23 cellular contexts compared by ENCODE assay signal in the genomic region with DNA sequence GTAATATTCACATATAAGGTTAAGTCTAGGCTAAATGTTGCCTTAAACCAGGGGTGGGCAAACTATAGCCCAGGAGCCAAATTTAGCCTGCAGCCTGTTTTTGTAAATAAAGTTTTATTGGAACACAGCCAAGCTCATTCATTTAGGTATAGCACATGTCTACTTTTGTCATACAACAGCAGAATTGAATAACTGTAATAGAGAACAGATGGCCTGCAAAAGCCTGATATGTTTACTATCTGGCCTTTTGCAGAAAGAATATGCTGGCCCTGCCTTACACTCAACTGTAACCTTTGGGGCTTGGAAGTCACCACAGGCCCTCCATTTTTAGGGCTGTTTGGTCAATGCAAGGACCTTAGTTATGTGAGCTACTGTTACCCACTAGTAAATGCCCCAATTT.
"Had no signal": no experiment of that assay in that cellular context is flagged by ENCODE, and none has a peak within 500 bp of the region (broad histone marks: within the 10 kb centered on the region; RNA-seq: fewer than 3 reads in every experiment).

No MANE protein-coding gene starts in this region.

- H3K4me3 ChIP-seq: body of pancreas, cardiac muscle cell, stomach, suprapubic skin, tibial nerve had no signal

- H3K4me1 Mint-ChIP-seq: activated naive CD8-positive, alpha-beta T cell treated with anti-CD3 and anti-CD28 coated beads, Interleukin-2, amount 50 U/mL, for 24 hours; memory B cell; stimulated activated effector memory CD8-positive, alpha-beta T cell treated with anti-CD3 and anti-CD28 coated beads, Interleukin-12 subunit alpha, Interleukin-12 subunit beta, amount 100 ng/mL, for 72 hours had no signal

- H3K4me1 ChIP-seq: foreskin keratinocyte, parathyroid adenoma, stomach had no signal

- H3K9ac ChIP-seq: parathyroid adenoma had no signal

- ATAC-seq: activated naive CD8-positive, alpha-beta T cell treated with anti-CD3 and anti-CD28 coated beads, Interleukin-2, amount 50 U/mL, for 24 hours; foreskin keratinocyte; left colon; natural killer cell treated with Interleukin-12 subunit alpha and Interleukin-12 subunit beta and Interleukin-15 and Interleukin-18, amount 100 ng/mL, for 72 hours; right cardiac atrium; stimulated activated effector memory CD8-positive, alpha-beta T cell treated with anti-CD3 and anti-CD28 coated beads, Interleukin-12 subunit alpha, Interleukin-12 subunit beta, amount 100 ng/mL, for 72 hours had no signal

- H3K36me3 Mint-ChIP-seq: activated CD4-positive, alpha-beta memory T cell treated with anti-CD3 and anti-CD28 coated beads for 36 hours; memory B cell; natural killer cell treated with Interleukin-12 subunit alpha and Interleukin-12 subunit beta and Interleukin-15 and Interleukin-18, amount 100 ng/mL, for 72 hours; stimulated activated effector memory CD8-positive, alpha-beta T cell treated with anti-CD3 and anti-CD28 coated beads, Interleukin-12 subunit alpha, Interleukin-12 subunit beta, amount 100 ng/mL, for 72 hours had no signal

- H3K9me3 Mint-ChIP-seq: activated CD4-positive, alpha-beta memory T cell treated with anti-CD3 and anti-CD28 coated beads for 36 hours; activated naive CD8-positive, alpha-beta T cell treated with anti-CD3 and anti-CD28 coated beads, Interleukin-2, amount 50 U/mL, for 24 hours; natural killer cell treated with Interleukin-12 subunit alpha and Interleukin-12 subunit beta and Interleukin-15 and Interleukin-18, amount 100 ng/mL, for 72 hours had no signal

- H2AFZ ChIP-seq: parathyroid adenoma had no signal

- H3K4me3 Mint-ChIP-seq: activated CD4-positive, alpha-beta memory T cell treated with anti-CD3 and anti-CD28 coated beads for 36 hours; activated naive CD8-positive, alpha-beta T cell treated with anti-CD3 and anti-CD28 coated beads, Interleukin-2, amount 50 U/mL, for 24 hours; memory B cell; natural killer cell treated with Interleukin-12 subunit alpha and Interleukin-12 subunit beta and Interleukin-15 and Interleukin-18, amount 100 ng/mL, for 72 hours; stimulated activated effector memory CD8-positive, alpha-beta T cell treated with anti-CD3 and anti-CD28 coated beads, Interleukin-12 subunit alpha, Interleukin-12 subunit beta, amount 100 ng/mL, for 72 hours had no signal

- H3K27ac Mint-ChIP-seq: activated CD4-positive, alpha-beta memory T cell treated with anti-CD3 and anti-CD28 coated beads for 36 hours; activated naive CD8-positive, alpha-beta T cell treated with anti-CD3 and anti-CD28 coated beads, Interleukin-2, amount 50 U/mL, for 24 hours; memory B cell; natural killer cell treated with Interleukin-12 subunit alpha and Interleukin-12 subunit beta and Interleukin-15 and Interleukin-18, amount 100 ng/mL, for 72 hours; stimulated activated effector memory CD8-positive, alpha-beta T cell treated with anti-CD3 and anti-CD28 coated beads, Interleukin-12 subunit alpha, Interleukin-12 subunit beta, amount 100 ng/mL, for 72 hours had no signal

- H3K27ac ChIP-seq: body of pancreas, cardiac muscle cell, epithelial cell of prostate, foreskin keratinocyte, neutrophil, parathyroid adenoma, stomach, suprapubic skin, tibial nerve had no signal

- H3K9me3 ChIP-seq: body of pancreas, neutrophil, stomach, suprapubic skin, tibial nerve had no signal

- H3K27me3 ChIP-seq: body of pancreas, cardiac muscle cell, foreskin keratinocyte, neutrophil, stomach, suprapubic skin, tibial nerve had no signal

- H3K36me3 ChIP-seq: cardiac muscle cell, neutrophil, stomach, suprapubic skin, tibial nerve had no signal

- H3K27me3 Mint-ChIP-seq: activated naive CD8-positive, alpha-beta T cell treated with anti-CD3 and anti-CD28 coated beads, Interleukin-2, amount 50 U/mL, for 24 hours; memory B cell; natural killer cell treated with Interleukin-12 subunit alpha and Interleukin-12 subunit beta and Interleukin-15 and Interleukin-18, amount 100 ng/mL, for 72 hours had no signal

- DNase-seq: activated CD4-positive, alpha-beta memory T cell treated with anti-CD3 and anti-CD28 coated beads for 36 hours; activated CD4-positive, alpha-beta T cell treated with anti-CD3 and anti-CD28 coated beads for 48 hours; activated effector memory CD4-positive, alpha-beta T cell treated with anti-CD3 and anti-CD28 coated beads, Interleukin-2, amount 50 U/mL, for 16 hours; activated naive CD4-positive, alpha-beta T cell treated with anti-CD3 and anti-CD28 coated beads, Interleukin-2, amount 50 U/mL, for 16 hours; activated naive CD8-positive, alpha-beta T cell treated with anti-CD3 and anti-CD28 coated beads, Interleukin-2, amount 50 U/mL, for 24 hours; activated T-cell treated with anti-CD3 and anti-CD28 coated beads for 4 hours; body of pancreas; cortex of kidney; foreskin keratinocyte; left colon; right cardiac atrium; stimulated activated CD4-positive, alpha-beta T cell treated with anti-CD3 and anti-CD28 coated beads, Interleukin-12 subunit alpha, Interleukin-12 subunit beta, amount 100 ng/mL, for 4 hours; stimulated activated CD4-positive, alpha-beta T cell treated with anti-CD3 and anti-CD28 coated beads, Interleukin-1b, Interleukin-23, amount 100 ng/mL, for 48 hours; stomach had no signal

- H3K79me2 ChIP-seq: parathyroid adenoma had no signal
